14 cellular contexts compared by ENCODE assay signal in the genomic region with DNA sequence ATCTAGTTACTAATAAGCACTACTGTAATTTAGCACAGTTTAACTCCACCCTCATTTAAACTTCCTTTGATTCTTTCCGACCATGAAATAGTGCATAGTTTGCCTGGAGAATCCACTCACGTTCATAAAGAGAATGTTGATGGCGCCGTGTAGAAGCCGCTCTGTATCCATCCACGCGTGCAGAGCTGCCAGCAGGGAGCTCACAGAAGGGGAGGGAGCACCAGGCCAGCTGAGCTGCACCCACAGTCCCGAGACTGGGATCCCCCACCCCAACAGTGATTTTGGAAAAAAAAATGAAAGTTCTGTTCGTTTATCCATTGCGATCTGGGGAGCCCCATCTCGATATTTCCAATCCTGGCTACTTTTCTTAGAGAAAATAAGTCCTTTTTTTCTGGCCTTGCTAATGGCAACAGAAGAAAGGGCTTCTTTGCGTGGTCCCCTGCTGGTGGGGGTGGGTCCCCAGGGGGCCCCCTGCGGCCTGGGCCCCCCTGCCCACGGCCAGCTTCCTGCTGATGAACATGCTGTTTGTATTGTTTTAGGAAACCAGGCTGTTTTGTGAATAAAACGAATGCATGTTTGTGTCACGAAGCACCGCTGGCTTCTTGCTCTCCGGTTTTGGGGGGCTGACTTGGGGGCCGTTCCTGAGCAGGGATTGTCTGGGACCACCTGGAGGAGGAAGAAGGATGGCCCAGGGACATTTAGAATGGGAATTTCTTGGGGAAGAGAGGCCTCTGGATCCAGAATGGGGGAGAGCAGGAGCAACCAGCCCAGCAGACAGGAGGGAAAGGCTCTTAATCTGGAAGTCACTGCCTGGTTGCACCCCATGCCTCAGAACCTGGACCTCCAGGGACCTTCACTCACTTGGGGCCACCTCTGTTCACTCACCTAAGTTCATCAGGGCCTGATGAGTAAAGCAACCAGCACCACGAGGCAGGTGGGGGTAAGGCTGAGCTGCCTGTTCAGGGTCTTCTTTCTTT. TPM values are rescaled to one million over a fixed set of nuclear protein-coding genes. Genes with fewer than 3 reads are reported as not detected.
DNase-seq lines count a peak whose midpoint lies in the region; ATAC-seq, FAIRE-seq and TF ChIP-seq lines count a peak whose summit lies in the region.
"Had no signal": no experiment of that assay in that cellular context is flagged by ENCODE, and none has a peak within 500 bp of the region (broad histone marks: within the 10 kb centered on the region; RNA-seq: fewer than 3 reads in every experiment).

No MANE protein-coding gene starts in this region.

- no peaks in the 10 kb centered on the region for H3K36me3 Mint-ChIP-seq in activated T-cell treated with anti-CD3 and anti-CD28 coated beads, Interleukin-2, amount 50 U/mL, for 24 hours (ENCODE audit: low read depth)
- peaks cover 26% of the 10 kb centered on the region for H3K36me3 Mint-ChIP-seq in WTC11
- peaks cover 39 to 58% of the 10 kb centered on the region in 2 donors for H3K36me3 Mint-ChIP-seq in stimulated activated naive B cell treated with anti-CD40 and anti-IgM and Interleukin-4, amounts not matched to agents 10 μg/mL and 1 μg/mL and 100 μg/mL, for 72 hours

- POLR2A ChIA-PET in WTC11 (lab: Charles Lee) = interaction anchor here (1.0 to 1.2 kb wide), 3 partner anchors 26 to 64 kb away, joined by 3 to 6 read pairs (median 3); no protein-coding TSS in a partner anchor

- peaks cover 58% of the 10 kb centered on the region for H3K36me3 ChIP-seq in BE2C

- no peaks in the 10 kb centered on the region for H3K27me3 Mint-ChIP-seq in activated T-cell treated with anti-CD3 and anti-CD28 coated beads, Interleukin-2, amount 50 U/mL, for 24 hours
- no peaks in the 10 kb centered on the region for H3K27me3 Mint-ChIP-seq in WTC11 (ENCODE audit: low read depth)
- H3K27me3 Mint-ChIP-seq in stimulated activated naive B cell treated with anti-CD40 and anti-IgM and Interleukin-4, amounts not matched to agents 10 μg/mL and 1 μg/mL and 100 μg/mL, for 72 hours = no peaks in the 10 kb centered on the region

- peaks cover 6% of the 10 kb centered on the region for H3K4me1 Mint-ChIP-seq in activated T-cell treated with anti-CD3 and anti-CD28 coated beads, Interleukin-2, amount 50 U/mL, for 24 hours (ENCODE audit: low read depth)
- peaks cover 60% of the 10 kb centered on the region for H3K4me1 Mint-ChIP-seq in WTC11
- peaks cover 50 to 77% of the 10 kb centered on the region in 2 donors for H3K4me1 Mint-ChIP-seq in stimulated activated naive B cell treated with anti-CD40 and anti-IgM and Interleukin-4, amounts not matched to agents 10 μg/mL and 1 μg/mL and 100 μg/mL, for 72 hours

- H3K27ac Mint-ChIP-seq in activated T-cell treated with anti-CD3 and anti-CD28 coated beads, Interleukin-2, amount 50 U/mL, for 24 hours = peak overlapping the region; percentile 47
- peak overlapping the region; percentile 52 for H3K27ac Mint-ChIP-seq in WTC11
- H3K27ac Mint-ChIP-seq in stimulated activated naive B cell treated with anti-CD40 and anti-IgM and Interleukin-4, amounts not matched to agents 10 μg/mL and 1 μg/mL and 100 μg/mL, for 72 hours = peak overlapping the region; percentile 92

- H3K9me3 ChIP-seq in BE2C = no peaks in the 10 kb centered on the region
- H3K9me3 ChIP-seq: suprapubic skin had no signal

- no peak for DNase-seq in activated T-cell treated with anti-CD3 and anti-CD28 coated beads, Interleukin-2, amount 50 U/mL, for 24 hours
- no peak for DNase-seq in activated T-cell treated with anti-CD3 and anti-CD28 coated beads, Interleukin-2, amount 50 U/mL, for 1 hour
- no peak for DNase-seq in WTC11 (ENCODE audit: low spot score)
- DNase-seq in stimulated activated naive B cell treated with anti-CD40 and anti-IgM and Interleukin-4, amounts not matched to agents 10 μg/mL and 1 μg/mL and 100 μg/mL, for 72 hours = no peak
- DNase-seq in RCC 7860 (ENCODE audit: low spot score) = no peak
- no peak for DNase-seq in BE2C
- DNase-seq: activated CD4-positive, alpha-beta T cell treated with anti-CD3 and anti-CD28 coated beads, Interleukin-2, amount 50 U/mL, for 48 hours; activated effector memory CD4-positive, alpha-beta T cell treated with anti-CD3 and anti-CD28 coated beads, Interleukin-2, amount 50 U/mL, for 16 hours; NCI-H1436 treated with DMSO at 0.1 percent for 48 hours had no signal

- no peak overlapping the region for H3K4me3 ChIP-seq in BE2C (ENCODE audit: low read depth, low read length)
- H3K4me3 ChIP-seq: suprapubic skin had no signal

- no peaks in the 10 kb centered on the region for H3K9me3 Mint-ChIP-seq in activated T-cell treated with anti-CD3 and anti-CD28 coated beads, Interleukin-2, amount 50 U/mL, for 24 hours
- no peaks in the 10 kb centered on the region for H3K9me3 Mint-ChIP-seq in WTC11
- no peaks in the 10 kb centered on the region for H3K9me3 Mint-ChIP-seq in stimulated activated naive B cell treated with anti-CD40 and anti-IgM and Interleukin-4, amounts not matched to agents 10 μg/mL and 1 μg/mL and 100 μg/mL, for 72 hours

- FAIRE-seq in RCC 7860 (lab: Jason Lieb, UNC) = no peak
- FAIRE-seq: bronchial epithelial cell, kidney had no signal

- H3K27me3 ChIP-seq in layer of hippocampus (ENCODE audit: control insufficient read depth, insufficient read depth, low read length) (no peaks in the 10 kb centered on the region), BE2C (no peaks in the 10 kb centered on the region)
- H3K27me3 ChIP-seq: suprapubic skin had no signal

- peaks cover 15% of the 10 kb centered on the region for H3K4me1 ChIP-seq in BE2C

- CTCF ChIA-PET in WTC11 (lab: Charles Lee) = interaction anchor here (0.8 to 4.3 kb wide), 10 partner anchors 9 to 104 kb away, joined by 3 to 30 read pairs (median 4); a partner anchor contains a TSS

- ATAC-seq in WTC11 (no peak), GM21529 (IDR thresholded peaks at IDR 0.05; ENCODE audit: unreplicated experiment) (no peak)
- ATAC-seq in stimulated activated naive B cell treated with anti-CD40 and anti-IgM and Interleukin-4, amounts not matched to agents 10 μg/mL and 1 μg/mL and 100 μg/mL, for 72 hours (replicated peaks) = peak in 1 of 2 donors; percentile 2

- H3K4me3 Mint-ChIP-seq in activated T-cell treated with anti-CD3 and anti-CD28 coated beads, Interleukin-2, amount 50 U/mL, for 24 hours = no peak overlapping the region
- no peak overlapping the region; the same call in 1 of the 2 replicates for H3K4me3 Mint-ChIP-seq in WTC11
- peak overlapping the region; percentile 12 to 23 for H3K4me3 Mint-ChIP-seq in stimulated activated naive B cell treated with anti-CD40 and anti-IgM and Interleukin-4, amounts not matched to agents 10 μg/mL and 1 μg/mL and 100 μg/mL, for 72 hours

- TF ChIP-seq CTCF in WTC11 (IDR thresholded peaks at IDR 0.05) (no peak), BE2C (IDR thresholded peaks at IDR 0.05; ENCODE audit: low read depth, low read length) (no peak)

- H3K27ac ChIP-seq in layer of hippocampus (ENCODE audit: low read depth, low read length) = peak overlapping the region; percentile 98
- H3K27ac ChIP-seq: suprapubic skin had no signal

TF ChIP-seq in WTC11, 78 proteins besides CTCF, POLR2A, EP300 and RAD21:
- TF ChIP-seq CREB1 (CRISPR knock-in tag; IDR thresholded peaks at IDR 0.05) = no peak
- peak; percentile 98 for TF ChIP-seq ZNF423 (CRISPR knock-in tag; IDR thresholded peaks at IDR 0.05)

RNA-seq across cellular contexts. Expression of a gene that starts 35.4 kb away (rescaled TPM):
- 77.5 to 97.2 TPM (median 78.0 TPM) in 3 replicates for total RNA-seq in WTC11 (2021)
- 263 TPM for polyA plus RNA-seq in BE2C (2012; ENCODE audit: insufficient read depth, insufficient read length, low read depth)

Comparison
In these comparisons a context has a peak if more than half of its experiments do, and no peak if none do; other contexts are left out.
1. H3K4me3 Mint-ChIP-seq: peak in stimulated activated naive B cell treated with anti-CD40 and anti-IgM and Interleukin-4, amounts not matched to agents 10 μg/mL and 1 μg/mL and 100 μg/mL, for 72 hours (2 of 2); none in activated T-cell treated with anti-CD3 and anti-CD28 coated beads, Interleukin-2, amount 50 U/mL, for 24 hours (single experiment) and WTC11 (single experiment).
2. Peak in every context shown above with its lines, with median percentiles within 50 percentile points of each other: H3K27ac Mint-ChIP-seq.